ENCODE assay signal across 2 cellular contexts in genomic region chr11:118842369-118842768, GRCh38.
TF ChIP-seq lines count a peak whose summit lies in the region.

No MANE protein-coding gene starts in this region.

TF ChIP-seq in SK-N-SH treated with all-trans-retinoic acid at 6 μM for 48 hours, 23 proteins besides CTCF, POLR2A, EP300 and RAD21:
- no peak for TF ChIP-seq ARNTL (CRISPR knock-in tag; IDR thresholded peaks at IDR 0.05; ENCODE audit: borderline replicate concordance, low read depth)

TF ChIP-seq in endothelial cell of umbilical vein, 7 proteins besides CTCF, POLR2A, EP300 and RAD21:
- TF ChIP-seq POLR2AphosphoS5 (IDR thresholded peaks at IDR 0.05; ENCODE audit: insufficient read depth, low read depth, low read length): no peak
- no peak for TF ChIP-seq MYC (IDR thresholded peaks at IDR 0.05; ENCODE audit: low read depth, low read length)
- peak; percentile 35 for TF ChIP-seq FOS (IDR thresholded peaks at IDR 0.05; ENCODE audit: borderline replicate concordance, insufficient read depth, low read length)
- peak; percentile 4 for TF ChIP-seq JUN (IDR thresholded peaks at IDR 0.05; ENCODE audit: borderline replicate concordance, insufficient read depth, insufficient read length, low read depth)
